ENCODE assay signal across 9 cellular contexts in genomic region chr12:108284163-108284562, GRCh38. TPM values are rescaled to one million over a fixed set of nuclear protein-coding genes. Genes with fewer than 3 reads are reported as not detected.
"Had no signal": no experiment of that assay in that cellular context is flagged by ENCODE, and none has a peak within 500 bp of the region (broad histone marks: within the 10 kb centered on the region; RNA-seq: fewer than 3 reads in every experiment).

No MANE protein-coding gene starts in this region.

- H3K27ac ChIP-seq: GM23248, HL-60 had no signal

- H3K9me3 ChIP-seq: HAP-1 had no signal

- H3K9ac ChIP-seq: GM23248 had no signal

- H3K36me3 ChIP-seq: HAP-1 had no signal

- H3K4me3 Mint-ChIP-seq: HFFc6 had no signal

- H3K36me3 Mint-ChIP-seq: IgD-negative memory B cell had no signal

- H3K9me3 Mint-ChIP-seq: IgD-negative memory B cell had no signal

- H3K4me1 ChIP-seq: HAP-1 had no signal

- DNase-seq: GM23248, H7, HFFc6, KBM-7 had no signal

- H2AFZ ChIP-seq: GM23248 had no signal

- H3K4me3 ChIP-seq: GM23248, HAP-1 had no signal

- ATAC-seq: HCT116, HepG2 had no signal

- FAIRE-seq: HepG2 had no signal

- H3K27ac Mint-ChIP-seq: HFFc6 had no signal

RNA-seq across cellular contexts. Expression of gene CMKLR1, which starts 54.9 kb away (rescaled TPM):
- total RNA-seq: HepG2, HFFc6 had no signal
- polyA plus RNA-seq: HepG2 had no signal
